Comparison of ENCODE assay signal across 29 cellular contexts in genomic region chrX:12945494-12945893, GRCh38. TPM values are rescaled to one million over a fixed set of nuclear protein-coding genes. Genes with fewer than 3 reads are reported as not detected.
"Had no signal": no experiment of that assay in that cellular context is flagged by ENCODE, and none has a peak within 500 bp of the region (broad histone marks: within the 10 kb centered on the region; RNA-seq: fewer than 3 reads in every experiment).

No MANE protein-coding gene starts in this region.

- H3K27me3 Mint-ChIP-seq: activated CD4-positive, alpha-beta T cell treated with anti-CD3 and anti-CD28 coated beads for 36 hours; activated CD8-positive, alpha-beta memory T cell treated with anti-CD3 and anti-CD28 coated beads, Interleukin-2, amount 10 ng/mL, durations not matched to agents 7 days and 5 days; activated naive CD8-positive, alpha-beta T cell treated with anti-CD3 and anti-CD28 coated beads, Interleukin-2, amount 10 ng/mL, durations not matched to agents 7 days and 5 days; central memory CD8-positive, alpha-beta T cell had no signal

- H3K9me3 ChIP-seq: SJCRH30, SK-N-SH had no signal

- H3K4me3 Mint-ChIP-seq: activated CD4-positive, alpha-beta T cell treated with anti-CD3 and anti-CD28 coated beads for 36 hours; activated CD8-positive, alpha-beta memory T cell treated with anti-CD3 and anti-CD28 coated beads, Interleukin-2, amount 10 ng/mL, durations not matched to agents 7 days and 5 days; activated naive CD4-positive, alpha-beta T cell treated with anti-CD3 and anti-CD28 coated beads for 36 hours; activated naive CD8-positive, alpha-beta T cell treated with anti-CD3 and anti-CD28 coated beads, Interleukin-2, amount 10 ng/mL, durations not matched to agents 7 days and 5 days; activated T-cell treated with anti-CD3 and anti-CD28 coated beads, Interleukin-2, amount 50 U/mL, for 24 hours; brain; central memory CD8-positive, alpha-beta T cell had no signal

- H3K4me2 ChIP-seq: SK-N-SH had no signal

- H3K27me3 ChIP-seq: SJCRH30 had no signal

- H3K9me3 Mint-ChIP-seq: activated naive CD4-positive, alpha-beta T cell treated with anti-CD3 and anti-CD28 coated beads for 36 hours; activated T-cell treated with anti-CD3 and anti-CD28 coated beads, Interleukin-2, amount 50 U/mL, for 24 hours; activated T-helper 1 cell treated with anti-CD3 and anti-CD28 coated beads, Interleukin-12 subunit alpha, Interleukin-12 subunit beta, Interleukin-2, Interleukin-4 antibody, amounts not matched to agents 30 ng/mL and 10 ng/mL and 1 ng/mL, durations not matched to agents 14 hours and 24 hours and 36 hours; central memory CD8-positive, alpha-beta T cell had no signal

- H3K36me3 ChIP-seq: SJCRH30 had no signal

- H3K36me3 Mint-ChIP-seq: activated CD8-positive, alpha-beta memory T cell treated with anti-CD3 and anti-CD28 coated beads, Interleukin-2, amount 10 ng/mL, durations not matched to agents 7 days and 5 days; activated naive CD8-positive, alpha-beta T cell treated with anti-CD3 and anti-CD28 coated beads, Interleukin-2, amount 10 ng/mL, durations not matched to agents 7 days and 5 days had no signal

- H3K27ac Mint-ChIP-seq: activated CD8-positive, alpha-beta memory T cell treated with anti-CD3 and anti-CD28 coated beads, Interleukin-2, amount 10 ng/mL, durations not matched to agents 7 days and 5 days; activated naive CD8-positive, alpha-beta T cell treated with anti-CD3 and anti-CD28 coated beads, Interleukin-2, amount 10 ng/mL, durations not matched to agents 7 days and 5 days had no signal

- DNase-seq: activated CD4-positive, alpha-beta T cell treated with anti-CD3 and anti-CD28 coated beads for 36 hours; activated CD8-positive, alpha-beta memory T cell treated with anti-CD3 and anti-CD28 coated beads, Interleukin-2, amount 10 ng/mL, durations not matched to agents 7 days and 5 days; activated effector memory CD4-positive, alpha-beta T cell treated with anti-CD3 and anti-CD28 coated beads, Interleukin-2, amount 50 U/mL, for 16 hours; activated naive CD4-positive, alpha-beta T cell treated with anti-CD3 and anti-CD28 coated beads for 36 hours; activated naive CD8-positive, alpha-beta T cell treated with anti-CD3 and anti-CD28 coated beads, Interleukin-2, amount 10 ng/mL, durations not matched to agents 7 days and 5 days; activated T-cell treated with anti-CD3 and anti-CD28 coated beads, Interleukin-2, amount 50 U/mL, for 24 hours; aorta; KG1; NCI-H1092; NCI-H1417; NCI-H2029; NCI-H2107; NCI-H345; NCI-H510A; NCI-H526 treated with DMSO at 0.1 percent for 48 hours; NCI-H82; Right ventricle myocardium superior; SJCRH30; SK-N-SH; T-helper 1 cell had no signal

- H3K27ac ChIP-seq: RWPE1, VCaP had no signal

- H3K9ac ChIP-seq: SK-N-SH had no signal

- H3K4me3 ChIP-seq: SJCRH30 had no signal

RNA-seq across cellular contexts. Expression of gene TLR8, which starts 39.1 kb away (rescaled TPM):
- total RNA-seq: activated CD4-positive, alpha-beta T cell treated with anti-CD3 and anti-CD28 coated beads for 36 hours; activated CD8-positive, alpha-beta memory T cell treated with anti-CD3 and anti-CD28 coated beads, Interleukin-2, amount 10 ng/mL, durations not matched to agents 7 days and 5 days; activated naive CD4-positive, alpha-beta T cell treated with anti-CD3 and anti-CD28 coated beads for 36 hours; activated T-helper 1 cell treated with anti-CD3 and anti-CD28 coated beads, Interleukin-12 subunit alpha, Interleukin-12 subunit beta, Interleukin-2, Interleukin-4 antibody, amounts not matched to agents 30 ng/mL and 10 ng/mL and 1 ng/mL, durations not matched to agents 14 hours and 24 hours and 36 hours; LHCN-M2; M059J; OCI-LY7; SJCRH30; T-helper 2 cell treated with Interferon-gamma antibody and Interleukin-4, amounts not matched to agents 100 ng/mL and 5 ng/mL, for 36 hours had no signal
- polyA plus RNA-seq: SK-N-SH had no signal
